Comparison of ENCODE assay signal across 10 cellular contexts in the genomic region with DNA sequence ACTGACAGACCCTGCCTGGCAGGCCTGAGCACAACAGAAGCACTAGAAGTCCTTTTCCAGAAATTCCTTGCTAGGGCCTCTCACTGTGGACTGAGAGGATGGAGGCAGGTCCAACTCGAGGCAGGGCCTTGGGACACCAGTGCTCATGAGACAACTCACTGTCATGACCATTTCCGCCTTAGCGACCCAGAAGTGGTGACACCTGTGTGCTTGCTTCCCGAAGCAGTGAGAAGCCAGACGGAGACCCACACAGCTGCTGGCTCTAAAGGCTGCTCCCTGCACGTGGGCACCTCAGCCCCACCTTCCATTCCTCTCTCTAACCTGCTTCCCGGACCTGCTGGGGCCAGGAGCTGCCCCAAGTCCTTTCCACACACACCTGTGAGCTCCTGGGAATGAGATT. TPM values are rescaled to one million over a fixed set of nuclear protein-coding genes. Genes with fewer than 3 reads are reported as not detected.
DNase-seq lines count a peak whose midpoint lies in the region; ATAC-seq, FAIRE-seq and TF ChIP-seq lines count a peak whose summit lies in the region.
"Had no signal": no experiment of that assay in that cellular context is flagged by ENCODE, and none has a peak within 500 bp of the region (broad histone marks: within the 10 kb centered on the region; RNA-seq: fewer than 3 reads in every experiment).

No MANE protein-coding gene starts in this region.

- H3K27me3 ChIP-seq in SU-DHL-6 (ENCODE audit: low read length) (no peaks in the 10 kb centered on the region), mesenchymal stem cell (ENCODE audit: control insufficient read depth in 1 of 2, insufficient read depth in 1 of 2, low read length in 2 of 2) (peaks cover 0 to 65% of the 10 kb centered on the region in 2 experiments)
- H3K27me3 ChIP-seq: tibial nerve had no signal

- H3K27ac Mint-ChIP-seq in activated CD4-positive, alpha-beta T cell treated with anti-CD3 and anti-CD28 coated beads for 36 hours: no peak overlapping the region
- H3K27ac Mint-ChIP-seq in stimulated activated memory B cell treated with anti-CD40 and anti-IgM and Interleukin-4, amounts not matched to agents 10 μg/mL and 1 μg/mL and 100 μg/mL, for 72 hours: peak overlapping the region; percentile 85

- H2AFZ ChIP-seq in SU-DHL-6 (ENCODE audit: low read depth, low read length, severe bottlenecking) (no peak overlapping the region), mesenchymal stem cell (ENCODE audit: low read depth, low read length) (no peak overlapping the region)

- no peaks in the 10 kb centered on the region for H3K79me1 ChIP-seq in mesenchymal stem cell (replicated peaks; ENCODE audit: low read length, poor library complexity, severe bottlenecking)

- peaks cover 28% of the 10 kb centered on the region for H3K4me1 Mint-ChIP-seq in activated CD4-positive, alpha-beta T cell treated with anti-CD3 and anti-CD28 coated beads for 36 hours
- H3K4me1 Mint-ChIP-seq in stimulated activated memory B cell treated with anti-CD40 and anti-IgM and Interleukin-4, amounts not matched to agents 10 μg/mL and 1 μg/mL and 100 μg/mL, for 72 hours: peaks cover 59% of the 10 kb centered on the region

- TF ChIP-seq CTCF in SU-DHL-6 (IDR thresholded peaks at IDR 0.05; ENCODE audit: insufficient read depth, low read length, poor library complexity, severe bottlenecking): no peak
- TF ChIP-seq CTCF in kidney (IDR thresholded peaks at IDR 0.05; ENCODE audit: borderline replicate concordance, extremely low read depth, insufficient read depth): no peak

- peak overlapping the region; percentile 89 for H3K4me2 ChIP-seq in SU-DHL-6 (ENCODE audit: low read depth, low read length, poor library complexity, severe bottlenecking)
- H3K4me2 ChIP-seq in mesenchymal stem cell (ENCODE audit: low read length, poor library complexity, severe bottlenecking): no peak overlapping the region

- no peak for ATAC-seq in activated CD4-positive, alpha-beta T cell treated with anti-CD3 and anti-CD28 coated beads for 36 hours
- ATAC-seq in HG03354 (IDR thresholded peaks at IDR 0.05; ENCODE audit: poor library complexity, severe bottlenecking, unreplicated experiment): peak; percentile 37
- ATAC-seq in stimulated activated memory B cell treated with anti-CD40 and anti-IgM and Interleukin-4, amounts not matched to agents 10 μg/mL and 1 μg/mL and 100 μg/mL, for 72 hours: peak; percentile 62

- no peaks in the 10 kb centered on the region for H4K20me1 ChIP-seq in SU-DHL-6 (ENCODE audit: low read depth, low read length)

- no peak overlapping the region for H3K4me3 Mint-ChIP-seq in activated CD4-positive, alpha-beta T cell treated with anti-CD3 and anti-CD28 coated beads for 36 hours
- peak overlapping the region; percentile 51 for H3K4me3 Mint-ChIP-seq in stimulated activated memory B cell treated with anti-CD40 and anti-IgM and Interleukin-4, amounts not matched to agents 10 μg/mL and 1 μg/mL and 100 μg/mL, for 72 hours

- no peak for FAIRE-seq in kidney (lab: Jason Lieb, UNC)

- POLR2A ChIA-PET in activated CD4-positive, alpha-beta T cell treated with anti-CD3 and anti-CD28 coated beads for 36 hours (lab: Charles Lee): no interaction called here

- no peaks in the 10 kb centered on the region for H3K27me3 Mint-ChIP-seq in activated CD4-positive, alpha-beta T cell treated with anti-CD3 and anti-CD28 coated beads for 36 hours
- no peaks in the 10 kb centered on the region for H3K27me3 Mint-ChIP-seq in stimulated activated memory B cell treated with anti-CD40 and anti-IgM and Interleukin-4, amounts not matched to agents 10 μg/mL and 1 μg/mL and 100 μg/mL, for 72 hours

- CTCF ChIA-PET in activated CD4-positive, alpha-beta T cell treated with anti-CD3 and anti-CD28 coated beads for 36 hours (lab: Charles Lee): interaction anchor here (2.2 kb wide), 1 partner anchor 35 kb away, joined by 9 read pairs; no protein-coding TSS in a partner anchor

- H3K4me1 ChIP-seq in kidney (ENCODE audit: control insufficient read depth in 1 of 2, insufficient read depth in 1 of 2, low read depth in 1 of 2, low read length in 2 of 2) (peaks cover 0 to 4% of the 10 kb centered on the region in 2 donors), mesenchymal stem cell (ENCODE audit: control insufficient read depth, insufficient read depth, low read depth, low read length) (no peaks in the 10 kb centered on the region)

- H3K4me3 ChIP-seq in SU-DHL-6 (ENCODE audit: insufficient read depth, low read length, poor library complexity, severe bottlenecking): peak overlapping the region; percentile 47
- H3K4me3 ChIP-seq in kidney (ENCODE audit: low read length in 2 of 2): no peak overlapping the region
- H3K4me3 ChIP-seq in mesenchymal stem cell (ENCODE audit: insufficient read depth in 1 of 2, low read depth in 1 of 2, low read length in 2 of 2): no peak overlapping the region
- H3K4me3 ChIP-seq: tibial nerve had no signal

- peaks cover 8% of the 10 kb centered on the region for H3K36me3 Mint-ChIP-seq in activated CD4-positive, alpha-beta T cell treated with anti-CD3 and anti-CD28 coated beads for 36 hours (ENCODE audit: low read depth)
- peaks cover 4% of the 10 kb centered on the region for H3K36me3 Mint-ChIP-seq in stimulated activated memory B cell treated with anti-CD40 and anti-IgM and Interleukin-4, amounts not matched to agents 10 μg/mL and 1 μg/mL and 100 μg/mL, for 72 hours

- no peak overlapping the region for H3K4ac ChIP-seq in mesenchymal stem cell (ENCODE audit: low read depth in 1 of 2, low read length in 2 of 2)

- H2BK12ac ChIP-seq in mesenchymal stem cell (ENCODE audit: low read length in 2 of 2): no peak overlapping the region

- H3K36me3 ChIP-seq in SU-DHL-6 (ENCODE audit: low read length) (no peaks in the 10 kb centered on the region), kidney (ENCODE audit: control insufficient read depth in 1 of 2, insufficient read depth in 2 of 2, low read length in 2 of 2) (no peaks in the 10 kb centered on the region), mesenchymal stem cell (ENCODE audit: control insufficient read depth in 1 of 2, insufficient read depth in 2 of 2, low read depth in 1 of 2, low read length in 2 of 2) (no peaks in the 10 kb centered on the region)

- H3K9me3 ChIP-seq in SU-DHL-6 (ENCODE audit: insufficient read depth, low read length) (no peaks in the 10 kb centered on the region), kidney (ENCODE audit: control insufficient read depth in 1 of 2, low read length in 2 of 2) (no peaks in the 10 kb centered on the region), mesenchymal stem cell (ENCODE audit: control insufficient read depth, low read length) (no peaks in the 10 kb centered on the region)
- H3K9me3 ChIP-seq: tibial nerve had no signal

- H3K79me2 ChIP-seq in SU-DHL-6 (ENCODE audit: insufficient read depth, low read length): no peaks in the 10 kb centered on the region

- H2BK15ac ChIP-seq in mesenchymal stem cell (ENCODE audit: low read depth, poor library complexity, severe bottlenecking): no peak overlapping the region

- peak overlapping the region; percentile 66 for H3K9ac ChIP-seq in SU-DHL-6 (ENCODE audit: low read length)
- H3K9ac ChIP-seq in kidney (ENCODE audit: low read length in 2 of 2): no peak overlapping the region
- no peak overlapping the region for H3K9ac ChIP-seq in mesenchymal stem cell (ENCODE audit: low read length)

- H3K9me2 ChIP-seq in SU-DHL-6 (replicated peaks; ENCODE audit: insufficient read depth, low read length): no peaks in the 10 kb centered on the region

- H3K18ac ChIP-seq in mesenchymal stem cell (ENCODE audit: low read depth in 1 of 2, low read length in 2 of 2): no peak overlapping the region

- H2AK5ac ChIP-seq in mesenchymal stem cell (ENCODE audit: low read length, severe bottlenecking): no peak overlapping the region

- H3F3A ChIP-seq in SU-DHL-6 (ENCODE audit: insufficient read depth): peaks cover 15% of the 10 kb centered on the region

- intact Hi-C loops in activated CD4-positive, alpha-beta T cell treated with anti-CD3 and anti-CD28 coated beads for 36 hours (cut with DNase I, micrococcal nuclease): no loop called here
- intact Hi-C loops in kidney (cut with DNase I): no loop called here

- 61% methylated on average over 6 of the region's 7 CpGs for WGBS in mesenchymal stem cell

- DNase-seq in activated CD4-positive, alpha-beta T cell treated with anti-CD3 and anti-CD28 coated beads for 36 hours: peak; percentile 4
- DNase-seq in activated CD4-positive, alpha-beta T cell treated with anti-CD3 and anti-CD28 coated beads, Interleukin-2, amount 50 U/mL, for 48 hours: no peak
- DNase-seq in kidney (no peak), mesenchymal stem cell (no peak), mucosa of gallbladder (ENCODE audit: low spot score) (no peak)
- DNase-seq: OCI-M1 had no signal

- H4K91ac ChIP-seq in mesenchymal stem cell (ENCODE audit: low read length): no peak overlapping the region

- no peak overlapping the region for H2BK5ac ChIP-seq in mesenchymal stem cell (ENCODE audit: low read depth, low read length, poor library complexity, severe bottlenecking)

- no peak overlapping the region for H3K23ac ChIP-seq in mesenchymal stem cell (ENCODE audit: low read length in 2 of 2)

- no peak overlapping the region for H4K8ac ChIP-seq in mesenchymal stem cell (ENCODE audit: low read length)

- H3K27ac ChIP-seq in SU-DHL-6 (ENCODE audit: low read depth, low read length) (peak overlapping the region; percentile 95), kidney (ENCODE audit: low read depth in 2 of 2, low read length in 2 of 2) (no peak overlapping the region), mesenchymal stem cell (ENCODE audit: low read length, poor library complexity, severe bottlenecking) (no peak overlapping the region)
- H3K27ac ChIP-seq: tibial nerve had no signal

- no peaks in the 10 kb centered on the region for H3K9me3 Mint-ChIP-seq in activated CD4-positive, alpha-beta T cell treated with anti-CD3 and anti-CD28 coated beads for 36 hours (ENCODE audit: low read depth)
- H3K9me3 Mint-ChIP-seq in stimulated activated memory B cell treated with anti-CD40 and anti-IgM and Interleukin-4, amounts not matched to agents 10 μg/mL and 1 μg/mL and 100 μg/mL, for 72 hours: no peaks in the 10 kb centered on the region

- H3K14ac ChIP-seq in mesenchymal stem cell (ENCODE audit: low read length in 2 of 2): no peak overlapping the region

- no peak overlapping the region for H2BK120ac ChIP-seq in mesenchymal stem cell (ENCODE audit: low read depth, low read length)

RNA-seq across cellular contexts. Expression of a gene that starts 33.0 kb away (rescaled TPM):
- total RNA-seq in activated CD4-positive, alpha-beta T cell treated with anti-CD3 and anti-CD28 coated beads for 36 hours: 10 to 100 TPM; 13.9 to 14.3 TPM
- total RNA-seq in kidney (52.9 TPM), mucosa of gallbladder (25.5 TPM)
- polyA plus RNA-seq in kidney (ENCODE audit: insufficient read depth, low read depth, low replicate concordance): 12.9 TPM
- polyA plus RNA-seq in mesenchymal stem cell (2013, experiment 1 of 2): 0.17 TPM
- polyA plus RNA-seq in mesenchymal stem cell (2013, experiment 2 of 2): 0.23 TPM
